Comparison of ENCODE assay signal across 8 cellular contexts in genomic region chr3:50189274-50189673, GRCh38. TPM values are rescaled to one million over a fixed set of nuclear protein-coding genes. Genes with fewer than 3 reads are reported as not detected.
DNase-seq lines count a peak whose midpoint lies in the region; ATAC-seq and TF ChIP-seq lines count a peak whose summit lies in the region.

No MANE protein-coding gene starts in this region.

- H3K27me3 Mint-ChIP-seq in activated T-cell treated with anti-CD3 and anti-CD28 coated beads, Interleukin-2, amount 50 U/mL, for 24 hours, result peaks cover 13% of the 10 kb centered on the region

- H3K27ac ChIP-seq in osteoblast (ENCODE audit: low read depth, low read length), result no peak overlapping the region

- H3K4me2 ChIP-seq in osteoblast (ENCODE audit: insufficient read depth, low read length), result no peak overlapping the region

- peaks cover 11% of the 10 kb centered on the region for H3K4me1 Mint-ChIP-seq in activated T-cell treated with anti-CD3 and anti-CD28 coated beads, Interleukin-2, amount 50 U/mL, for 24 hours (ENCODE audit: low read depth)

- H3K36me3 ChIP-seq in osteoblast (ENCODE audit: insufficient read depth, low read length), result no peaks in the 10 kb centered on the region

- peaks cover 4% of the 10 kb centered on the region for H3K4me1 ChIP-seq in osteoblast (ENCODE audit: insufficient read depth, low read length)

- H3K4me3 ChIP-seq in osteoblast (ENCODE audit: insufficient read depth, low read length), result no peak overlapping the region

- ATAC-seq in HG02885 (IDR thresholded peaks at IDR 0.05; ENCODE audit: poor library complexity, unreplicated experiment), result no peak

- H3K9me3 ChIP-seq in osteoblast (ENCODE audit: low read depth, low read length), result no peaks in the 10 kb centered on the region

- H3K27me3 ChIP-seq in osteoblast (ENCODE audit: insufficient read depth, low read length), result peaks cover 15% of the 10 kb centered on the region

- no peaks in the 10 kb centered on the region for H3K36me3 Mint-ChIP-seq in activated T-cell treated with anti-CD3 and anti-CD28 coated beads, Interleukin-2, amount 50 U/mL, for 24 hours (ENCODE audit: low read depth)

- TF ChIP-seq CTCF in osteoblast (IDR thresholded peaks at IDR 0.05; ENCODE audit: extremely low read depth, low read depth, low read length), result peak; percentile 94

- H3K9me3 Mint-ChIP-seq in activated T-cell treated with anti-CD3 and anti-CD28 coated beads, Interleukin-2, amount 50 U/mL, for 24 hours, result no peaks in the 10 kb centered on the region

- H3K27ac Mint-ChIP-seq in activated T-cell treated with anti-CD3 and anti-CD28 coated beads, Interleukin-2, amount 50 U/mL, for 24 hours, result no peak overlapping the region

- H3K4me3 Mint-ChIP-seq in activated T-cell treated with anti-CD3 and anti-CD28 coated beads, Interleukin-2, amount 50 U/mL, for 24 hours, result no peak overlapping the region

- H2AFZ ChIP-seq in osteoblast (ENCODE audit: low read length), result no peak overlapping the region

- peaks cover 4% of the 10 kb centered on the region for H4K20me1 ChIP-seq in osteoblast (ENCODE audit: insufficient read depth, low read length)

- no peaks in the 10 kb centered on the region for H3K79me2 ChIP-seq in osteoblast (ENCODE audit: insufficient read depth, low read length)

- DNase-seq in AG20443 (ENCODE audit: low spot score), result peak; percentile 91
- DNase-seq in GM19240 (ENCODE audit: insufficient read length, low spot score), result peak; percentile 60
- peak; percentile 20 for DNase-seq in NCI-H345 treated with DMSO at 0.1 percent for 48 hours (lab: John Stamatoyannopoulos, UW; ENCODE audit: unreplicated experiment)
- peak; percentile 46 for DNase-seq in activated T-cell treated with anti-CD3 and anti-CD28 coated beads, Interleukin-2, amount 50 U/mL, for 24 hours
- peak; percentile 35 for DNase-seq in foreskin melanocyte
- DNase-seq in osteoblast (ENCODE audit: insufficient read length, low spot score, missing footprints), result peak; percentile 99
- no peak for DNase-seq in DMS153 treated with DMSO at 0.1 percent for 48 hours (lab: John Stamatoyannopoulos, UW; ENCODE audit: unreplicated experiment)

RNA-seq across cellular contexts. Expression of gene GNAT1, which starts 2.1 kb away (rescaled TPM):
- total RNA-seq in osteoblast, result not detected in 2 replicates

RNA-seq across cellular contexts. Expression of gene SLC38A3, which starts 15.8 kb away (rescaled TPM):
- total RNA-seq in osteoblast, result 0.29 and 0.36 TPM in 2 replicates

RNA-seq across cellular contexts. Expression of gene SEMA3F, which starts 34.1 kb away (rescaled TPM):
- 5.1 and 16.5 TPM in 2 replicates for total RNA-seq in osteoblast

RNA-seq across cellular contexts. Expression of gene GNAI2, which starts 46.7 kb away (rescaled TPM):
- 223 and 248 TPM in 2 replicates for total RNA-seq in osteoblast
